ENCODE assay signal across 18 cellular contexts in genomic region chr12:115313929-115314328, GRCh38.
DNase-seq lines count a peak whose midpoint lies in the region; ATAC-seq, FAIRE-seq and TF ChIP-seq lines count a peak whose summit lies in the region.
"Had no signal": no experiment of that assay in that cellular context is flagged by ENCODE, and none has a peak within 500 bp of the region (broad histone marks: within the 10 kb centered on the region; RNA-seq: fewer than 3 reads in every experiment).

No MANE protein-coding gene starts in this region.

- no peak for TF ChIP-seq POLR2A in adrenal gland (IDR thresholded peaks at IDR 0.05)

- H2AFZ ChIP-seq in keratinocyte (ENCODE audit: control insufficient read depth, low read length) = peak overlapping the region; percentile 8
- H2AFZ ChIP-seq: neural progenitor cell had no signal

- H3K27ac ChIP-seq in keratinocyte (ENCODE audit: control insufficient read depth, insufficient read depth, low read length) (no peak overlapping the region), adrenal gland (no peak overlapping the region)
- H3K27ac ChIP-seq: coronary artery, gastroesophageal sphincter, left lung, neural progenitor cell, skin epidermis, testis had no signal

- 25 to 55% (median 38%) methylated on average over 2 of the region's 2 CpGs for WGBS in adrenal gland, 4 donors

- no peak for TF ChIP-seq CTCF in astrocyte of the cerebellum (IDR thresholded peaks at IDR 0.05; ENCODE audit: low read depth, low read length, missing control alignments)
- TF ChIP-seq CTCF in keratinocyte (optimal IDR thresholded peaks at IDR 0.05 in 1 of 3, IDR thresholded peaks at IDR 0.05 in 1 of 3, conservative IDR thresholded peaks at IDR 0.05 in 1 of 3; ENCODE audit: extremely low read depth in 1 of 3, insufficient read depth in 2 of 3, low read length in 3 of 3) = no peak
- no peak for TF ChIP-seq CTCF in adrenal gland (IDR thresholded peaks at IDR 0.05)

- no peak overlapping the region for H3K4me3 ChIP-seq in astrocyte of the cerebellum (ENCODE audit: low read depth, low read length)
- no peak overlapping the region for H3K4me3 ChIP-seq in keratinocyte (ENCODE audit: control insufficient read depth in 2 of 3, extremely low read depth in 1 of 3, insufficient read depth in 2 of 3, low read depth in 1 of 3, low read length in 3 of 3)
- H3K4me3 ChIP-seq in adrenal gland = no peak overlapping the region
- H3K4me3 ChIP-seq: coronary artery, gastroesophageal sphincter, left lung, neural progenitor cell, skin epidermis, testis had no signal

- intact Hi-C loops in adrenal gland (cut with DNase I) = no loop called here

- ATAC-seq in GM21526 (IDR thresholded peaks at IDR 0.05; ENCODE audit: low FRiP score, unreplicated experiment) (no peak), GM18519 (IDR thresholded peaks at IDR 0.05; ENCODE audit: low FRiP score, unreplicated experiment) (no peak)
- ATAC-seq: gastroesophageal sphincter, left lung had no signal

- no peaks in the 10 kb centered on the region for H3K79me2 ChIP-seq in keratinocyte (ENCODE audit: control insufficient read depth, insufficient read depth, low read length)

- in situ Hi-C loops in astrocyte of the cerebellum (cut with HindIII; ENCODE audit: low sequenced_read_pairs) = no loop called here

- H3K9me3 ChIP-seq in keratinocyte (ENCODE audit: control insufficient read depth, low read depth, low read length) (no peaks in the 10 kb centered on the region), adrenal gland (replicated peaks in 1 of 3) (no peaks in the 10 kb centered on the region)
- H3K9me3 ChIP-seq: left lung, testis had no signal

- peak; percentile 98 for FAIRE-seq in keratinocyte (lab: Jason Lieb, UNC)

- H3K36me3 ChIP-seq in keratinocyte (ENCODE audit: control insufficient read depth in 2 of 2, extremely low read depth in 1 of 2, insufficient read depth in 2 of 2, low read length in 2 of 2) = no peaks in the 10 kb centered on the region
- H3K36me3 ChIP-seq in adrenal gland (replicated peaks in 1 of 2) = peaks cover 0 to 9% of the 10 kb centered on the region in 2 donors
- H3K36me3 ChIP-seq: gastroesophageal sphincter, left lung, neural progenitor cell had no signal

- peak overlapping the region; percentile 49 for H3K4me2 ChIP-seq in keratinocyte (ENCODE audit: control insufficient read depth, extremely low read depth, insufficient read depth, low read depth, low read length)
- H3K4me2 ChIP-seq: neural progenitor cell had no signal

- no peaks in the 10 kb centered on the region for H3K9me1 ChIP-seq in keratinocyte (ENCODE audit: control insufficient read depth, extremely low read depth, insufficient read depth, low read length)

- dilution Hi-C loops in keratinocyte (cut with MboI; ENCODE audit: extremely low pct_ligation_motif_present, low sequenced_read_pairs) = no loop called here

- H3K27me3 ChIP-seq in keratinocyte (ENCODE audit: control insufficient read depth, extremely low read depth, insufficient read depth, low read length) = no peaks in the 10 kb centered on the region
- no peaks in the 10 kb centered on the region for H3K27me3 ChIP-seq in adrenal gland
- H3K27me3 ChIP-seq: left lung, neural progenitor cell, testis had no signal

- H4K20me1 ChIP-seq in keratinocyte (ENCODE audit: control insufficient read depth, extremely low read depth, insufficient read depth, low read length) = no peaks in the 10 kb centered on the region

- H3K4me1 ChIP-seq in keratinocyte (ENCODE audit: control insufficient read depth, extremely low read depth, insufficient read depth, low read length) = peaks cover 15% of the 10 kb centered on the region
- H3K4me1 ChIP-seq in adrenal gland (replicated peaks in 1 of 2) = no peaks in the 10 kb centered on the region
- H3K4me1 ChIP-seq: gastroesophageal sphincter, left lung, neural progenitor cell, testis had no signal

- DNase-seq in A172 (ENCODE audit: low spot score) (peak; percentile 66), HT-29 (ENCODE audit: low spot score) (peak; percentile 39), astrocyte of the cerebellum (ENCODE audit: low read depth) (peak; percentile 55), keratinocyte (ENCODE audit: low read depth, low spot score) (peak; percentile 69), adrenal gland (no peak), GM19238 (ENCODE audit: insufficient read length, low spot score) (no peak)
- DNase-seq: activated naive CD4-positive, alpha-beta T cell treated with anti-CD3 and anti-CD28 coated beads, Interleukin-2, amount 10 ng/mL, durations not matched to agents 7 days and 5 days; H9; left lung; NCI-H526 treated with DMSO at 0.1 percent for 48 hours; SHP77 treated with DMSO at 0.1 percent for 48 hours; testis had no signal

- no peak overlapping the region for H3K9ac ChIP-seq in keratinocyte (ENCODE audit: control insufficient read depth, extremely low read depth, insufficient read depth, low read length)
- H3K9ac ChIP-seq: neural progenitor cell had no signal

Comparison
In these comparisons a context has a peak if more than half of its experiments do, and no peak if none do; other contexts are left out.
1. DNase-seq: peak in A172 (single experiment), HT-29 (single experiment), astrocyte of the cerebellum (single experiment) and keratinocyte (single experiment); none in adrenal gland (0 of 7) and GM19238 (single experiment).